8 cellular contexts compared by ENCODE assay signal in the genomic region with DNA sequence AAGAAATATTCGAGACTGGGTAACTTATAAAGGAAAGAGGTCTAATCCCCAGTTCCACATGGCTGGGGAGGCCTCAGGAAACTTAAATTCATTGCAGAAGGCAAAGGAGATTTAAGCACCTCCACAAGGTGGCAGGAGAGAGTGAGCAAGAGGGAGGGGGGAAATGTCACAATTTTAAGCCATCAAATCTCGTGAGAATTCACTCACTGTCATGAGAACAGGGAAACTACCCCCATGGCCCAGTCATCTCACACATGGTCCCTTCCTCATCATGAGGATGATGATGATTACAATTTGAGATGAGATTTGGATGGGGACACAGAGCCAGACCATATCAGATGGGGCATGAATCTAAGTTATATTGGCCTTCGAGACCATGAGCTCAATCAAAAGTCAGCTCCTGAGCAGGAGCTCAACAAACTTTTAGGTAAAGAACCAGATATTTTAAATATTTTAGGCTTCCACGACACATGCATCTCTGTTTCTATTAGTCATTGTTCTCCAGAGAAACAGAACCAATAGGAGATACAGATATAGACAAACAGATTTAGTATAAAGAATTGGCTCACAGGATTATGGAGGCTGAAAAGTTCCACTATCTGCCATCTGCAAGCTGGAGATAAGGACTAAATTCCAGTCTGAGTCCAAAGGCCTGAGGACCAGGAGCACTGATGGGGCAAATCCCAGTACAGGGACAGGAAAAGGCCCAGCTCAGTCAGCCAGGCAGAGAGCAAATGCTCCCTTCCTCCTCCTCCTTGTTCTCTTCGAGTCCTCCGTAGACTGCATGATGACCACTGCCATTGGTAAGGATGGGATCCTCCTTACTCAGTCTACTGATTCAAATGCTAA.
DNase-seq lines count a peak whose midpoint lies in the region; ATAC-seq and TF ChIP-seq lines count a peak whose summit lies in the region.

No MANE protein-coding gene starts in this region.

- H3K4me1 ChIP-seq in neutrophil (ENCODE audit: control insufficient read depth in 1 of 2, insufficient read depth in 1 of 2, low read depth in 1 of 2, low read length in 1 of 2) = peaks cover 44 to 62% of the 10 kb centered on the region in 2 experiments

- H3K36me3 ChIP-seq in neutrophil = peaks cover 18% of the 10 kb centered on the region

- TF ChIP-seq CTCF in C4-2B (conservative IDR thresholded peaks at IDR 0.05) (peak; percentile 76), cardiac fibroblast (IDR thresholded peaks at IDR 0.05; ENCODE audit: low read depth, low read length) (peak; percentile 56), neutrophil (IDR thresholded peaks at IDR 0.05) (peak; percentile 67)

- no peak for ATAC-seq in HG03469 (IDR thresholded peaks at IDR 0.05; ENCODE audit: unreplicated experiment)
- no peak for ATAC-seq in GM21515 (IDR thresholded peaks at IDR 0.05; ENCODE audit: unreplicated experiment)

- POLR2A ChIA-PET in HEK293T (lab: Yijun Ruan, JAX) = interaction anchor here (1.4 kb wide), 1 partner anchor 78 kb away, joined by 6 read pairs; a partner anchor contains a TSS

- H3K27me3 ChIP-seq in neutrophil = no peaks in the 10 kb centered on the region

- H3K27ac ChIP-seq in C4-2B (no peak overlapping the region), neutrophil (peak overlapping the region; percentile 92)

- H3K4me3 ChIP-seq in cardiac fibroblast (replicated peaks in 1 of 2; ENCODE audit: low read depth in 2 of 2, low read length in 2 of 2) (no peak overlapping the region), neutrophil (ENCODE audit: low read depth in 1 of 2, low read length in 1 of 2) (no peak overlapping the region)

- DNase-seq in HEK293T (ENCODE audit: extremely low spot score) (peak; percentile 55), SW 1271 (lab: John Stamatoyannopoulos, UW) (peak; percentile 5 to 27), cardiac fibroblast (ENCODE audit: low read depth in 2 of 2) (peak; percentile 27 to 60), ecto neural progenitor cell (ENCODE audit: low spot score) (no peak)

- H3K9me3 ChIP-seq in neutrophil = no peaks in the 10 kb centered on the region

- CTCF ChIA-PET in HEK293T (lab: Yijun Ruan, JAX) = interaction anchor here (0.7 to 1.3 kb wide), 5 partner anchors 9 to 35 kb away, joined by 3 to 5 read pairs (median 3); no protein-coding TSS in a partner anchor

TF ChIP-seq in HEK293T, 16 proteins besides CTCF, POLR2A, EP300 and RAD21:
- TF ChIP-seq TARDBP (IDR thresholded peaks at IDR 0.05) = no peak
- peak; percentile 36; the same call in 1 of the 2 replicates for TF ChIP-seq L3MBTL2 (conservative IDR thresholded peaks at IDR 0.05)
